29 cellular contexts compared by ENCODE assay signal in the genomic region with DNA sequence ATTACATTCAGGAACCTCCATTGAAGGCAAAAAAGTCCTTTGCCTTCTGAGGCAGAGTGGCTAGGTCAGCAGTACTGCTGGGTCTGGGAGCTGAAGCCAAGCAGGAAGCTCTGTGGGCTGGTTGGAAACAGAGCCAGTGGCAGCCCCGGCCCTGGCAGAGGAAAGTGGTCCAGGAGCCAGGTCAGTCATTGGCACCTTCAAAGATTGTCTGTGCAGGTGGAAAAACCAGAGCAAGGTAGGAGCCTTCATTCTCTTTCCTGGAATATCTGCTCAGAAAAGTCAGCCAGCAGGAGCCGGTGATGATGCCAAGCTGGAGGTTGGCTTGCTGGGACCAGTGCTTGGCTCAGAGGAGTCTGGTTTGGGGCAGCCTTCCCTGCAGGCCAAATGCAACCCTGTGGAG. TPM values are rescaled to one million over a fixed set of nuclear protein-coding genes. Genes with fewer than 3 reads are reported as not detected.
"Had no signal": no experiment of that assay in that cellular context is flagged by ENCODE, and none has a peak within 500 bp of the region (broad histone marks: within the 10 kb centered on the region; RNA-seq: fewer than 3 reads in every experiment).

No MANE protein-coding gene starts in this region.

- H3K4me3 ChIP-seq: PC-9, SJCRH30, SK-N-MC had no signal

- H3K36me3 ChIP-seq: SJCRH30 had no signal

- H3K9me3 ChIP-seq: SJCRH30 had no signal

- DNase-seq: Kasumi-1, MM.1S, MV-4-11, NCI-H1092, NCI-H1105, NCI-H1417 treated with DMSO at 0.1 percent for 48 hours, NCI-H1436 treated with DMSO at 0.1 percent for 48 hours, NCI-H1694 treated with DMSO at 0.1 percent for 48 hours, NCI-H187 treated with DMSO at 0.1 percent for 48 hours, NCI-H2029, NCI-H2081, NCI-H2171 treated with DMSO at 0.1 percent for 48 hours, NCI-H2227 treated with DMSO at 0.1 percent for 48 hours, NCI-H345, NCI-H510A treated with DMSO at 0.1 percent for 48 hours, NCI-H524 treated with DMSO at 0.1 percent for 48 hours, NCI-H526 treated with DMSO at 0.1 percent for 48 hours, NCI-H774, PC-9, SHP77, SIG-M5, SJCRH30, T-cell had no signal

- ATAC-seq: Panc1, Right ventricle myocardium inferior, SK-N-SH treated with all-trans-retinoic acid at 6 μM for 48 hours, T-cell had no signal

- H3K4me2 ChIP-seq: PC-9 had no signal

- H3K27ac ChIP-seq: PC-9, RWPE1, SJCRH30, SK-N-MC had no signal

- H2AFZ ChIP-seq: PC-9 had no signal

- H3K4me1 ChIP-seq: SJCRH30 had no signal

RNA-seq across cellular contexts. Expression of a gene that starts 12.5 kb away (rescaled TPM):
- total RNA-seq: PC-9, RPMI7951 had no signal
